12 cellular contexts compared by ENCODE assay signal in genomic region chr20:63661959-63662812, GRCh38. TPM values are rescaled to one million over a fixed set of nuclear protein-coding genes. Genes with fewer than 3 reads are reported as not detected.
A peak's percentile ranks its signal among the peaks of the same experiment; 100 is the strongest.
DNase-seq lines count a peak whose midpoint lies in the region; ATAC-seq and TF ChIP-seq lines count a peak whose summit lies in the region.
"Had no signal": no experiment of that assay in that cellular context is flagged by ENCODE, and none has a peak within 500 bp of the region (broad histone marks: within the 10 kb centered on the region; RNA-seq: fewer than 3 reads in every experiment).

No MANE protein-coding gene starts in this region.

- no peak overlapping the region for H3K4me3 ChIP-seq in neuronal stem cell (ENCODE audit: low read length in 2 of 2)
- H3K4me3 ChIP-seq: BLaER1 had no signal

- TF ChIP-seq CTCF in glutamatergic neuron (IDR thresholded peaks at IDR 0.05; ENCODE audit: partially characterized antibody, unreplicated experiment), result no peak

- no peak overlapping the region for H4K91ac ChIP-seq in neuronal stem cell (ENCODE audit: low read depth, low read length, poor library complexity)

- H2BK5ac ChIP-seq in neuronal stem cell (ENCODE audit: low read length), result peak overlapping the region; percentile 82

- no peak overlapping the region for H3K9ac ChIP-seq in neuronal stem cell (ENCODE audit: low read depth, low read length, poor library complexity)
- H3K9ac ChIP-seq: BLaER1 had no signal

- H3K4me2 ChIP-seq in neuronal stem cell (ENCODE audit: insufficient read depth, low read length, poor library complexity, severe bottlenecking), result no peak overlapping the region
- H3K4me2 ChIP-seq: BLaER1 had no signal

- H3K9me3 ChIP-seq in neuronal stem cell (replicated peaks in 1 of 2; ENCODE audit: control insufficient read depth in 2 of 2, insufficient read depth in 1 of 2, low read depth in 1 of 2, low read length in 2 of 2), result peaks cover 0 to 1% of the 10 kb centered on the region in 2 donors
- H3K9me3 ChIP-seq: BLaER1 had no signal

- WGBS in neuronal stem cell (ENCODE audit: extremely low coverage in 2 of 2, insufficient read length in 2 of 2, insufficient replicate concordance in 1 of 2), 2 donors, result no CpG with 5 or more reads among the region's 33 CpGs

- no peaks in the 10 kb centered on the region for H3K36me3 Mint-ChIP-seq in activated naive CD8-positive, alpha-beta T cell
- peaks cover 16% of the 10 kb centered on the region for H3K36me3 Mint-ChIP-seq in activated naive CD8-positive, alpha-beta T cell treated with anti-CD3 and anti-CD28 coated beads, Interleukin-2, amount 50 U/mL, for 24 hours (ENCODE audit: low read depth)
- no peaks in the 10 kb centered on the region for H3K36me3 Mint-ChIP-seq in glutamatergic neuron (ENCODE audit: unreplicated experiment)

- H2BK15ac ChIP-seq in neuronal stem cell (ENCODE audit: low read length), result no peak overlapping the region

- no peak overlapping the region for H3K23ac ChIP-seq in neuronal stem cell (ENCODE audit: low read depth, low read length, poor library complexity)

- peaks cover 8% of the 10 kb centered on the region for H3K79me1 ChIP-seq in neuronal stem cell (ENCODE audit: low read depth, low read length)

- H3K9me3 Mint-ChIP-seq in activated naive CD8-positive, alpha-beta T cell (ENCODE audit: low read depth), result no peaks in the 10 kb centered on the region
- no peaks in the 10 kb centered on the region for H3K9me3 Mint-ChIP-seq in activated naive CD8-positive, alpha-beta T cell treated with anti-CD3 and anti-CD28 coated beads, Interleukin-2, amount 50 U/mL, for 24 hours
- H3K9me3 Mint-ChIP-seq in glutamatergic neuron (ENCODE audit: unreplicated experiment), result peaks cover 5% of the 10 kb centered on the region

- H3K18ac ChIP-seq in neuronal stem cell (ENCODE audit: low read length), result no peak overlapping the region

- no peak for DNase-seq in activated naive CD8-positive, alpha-beta T cell treated with anti-CD3 and anti-CD28 coated beads, Interleukin-2, amount 50 U/mL, for 24 hours
- DNase-seq in glutamatergic neuron, result no peak
- DNase-seq in neuronal stem cell (ENCODE audit: low spot score), result no peak
- DNase-seq in GM19238 (ENCODE audit: insufficient read length, low spot score), result no peak
- DNase-seq in NCI-H2196 treated with DMSO at 0.1 percent for 48 hours (lab: John Stamatoyannopoulos, UW; ENCODE audit: unreplicated experiment), result no peak
- DNase-seq in medulla oblongata (ENCODE audit: extremely low spot score), result no peak
- DNase-seq: 8988T, AML-193, DMS53, GF-D8 had no signal

- H3K4me1 ChIP-seq in neuronal stem cell (ENCODE audit: control insufficient read depth in 2 of 2, insufficient read depth in 1 of 2, low read depth in 1 of 2, low read length in 2 of 2), result peaks cover 12 to 17% of the 10 kb centered on the region in 2 donors

- H2BK12ac ChIP-seq in neuronal stem cell (ENCODE audit: low read length), result no peak overlapping the region

- peak overlapping the region; percentile 38 for H3K4me3 Mint-ChIP-seq in activated naive CD8-positive, alpha-beta T cell
- H3K4me3 Mint-ChIP-seq in activated naive CD8-positive, alpha-beta T cell treated with anti-CD3 and anti-CD28 coated beads, Interleukin-2, amount 50 U/mL, for 24 hours, result no peak overlapping the region
- peak overlapping the region; percentile 38 for H3K4me3 Mint-ChIP-seq in glutamatergic neuron (ENCODE audit: unreplicated experiment)

- H3K27me3 ChIP-seq in neuronal stem cell (ENCODE audit: control insufficient read depth in 3 of 3, insufficient read depth in 3 of 3, low read depth in 1 of 3, low read length in 3 of 3), result no peaks in the 10 kb centered on the region
- H3K27me3 ChIP-seq: BLaER1 had no signal

- H2AK5ac ChIP-seq in neuronal stem cell (ENCODE audit: low read depth, low read length), result no peak overlapping the region

- H2BK120ac ChIP-seq in neuronal stem cell (ENCODE audit: low read depth, low read length), result no peak overlapping the region

- no peak overlapping the region for H3K14ac ChIP-seq in neuronal stem cell (ENCODE audit: low read length)

- H3K27me3 Mint-ChIP-seq in activated naive CD8-positive, alpha-beta T cell, result no peaks in the 10 kb centered on the region
- H3K27me3 Mint-ChIP-seq in activated naive CD8-positive, alpha-beta T cell treated with anti-CD3 and anti-CD28 coated beads, Interleukin-2, amount 50 U/mL, for 24 hours, result no peaks in the 10 kb centered on the region
- H3K27me3 Mint-ChIP-seq in glutamatergic neuron (ENCODE audit: unreplicated experiment), result peaks cover 6% of the 10 kb centered on the region

- H3K36me3 ChIP-seq in neuronal stem cell (replicated peaks in 1 of 2; ENCODE audit: control insufficient read depth in 2 of 2, insufficient read depth in 2 of 2, low read length in 2 of 2), result peaks cover 17 to 71% of the 10 kb centered on the region in 2 donors

- H4K8ac ChIP-seq in neuronal stem cell (ENCODE audit: low read depth, low read length), result no peak overlapping the region

- no peak overlapping the region for H3K27ac Mint-ChIP-seq in activated naive CD8-positive, alpha-beta T cell
- H3K27ac Mint-ChIP-seq in activated naive CD8-positive, alpha-beta T cell treated with anti-CD3 and anti-CD28 coated beads, Interleukin-2, amount 50 U/mL, for 24 hours, result no peak overlapping the region
- H3K27ac Mint-ChIP-seq in glutamatergic neuron (ENCODE audit: unreplicated experiment), result no peak overlapping the region

- no peak for ATAC-seq in activated naive CD8-positive, alpha-beta T cell treated with anti-CD3 and anti-CD28 coated beads, Interleukin-2, amount 50 U/mL, for 24 hours

- peaks cover 12% of the 10 kb centered on the region for H3K4me1 Mint-ChIP-seq in activated naive CD8-positive, alpha-beta T cell (ENCODE audit: low read depth)
- H3K4me1 Mint-ChIP-seq in activated naive CD8-positive, alpha-beta T cell treated with anti-CD3 and anti-CD28 coated beads, Interleukin-2, amount 50 U/mL, for 24 hours, result peaks cover 18% of the 10 kb centered on the region
- peaks cover 14% of the 10 kb centered on the region for H3K4me1 Mint-ChIP-seq in glutamatergic neuron (ENCODE audit: low read depth, unreplicated experiment)

- H2AFZ ChIP-seq in neuronal stem cell (ENCODE audit: low read length), result no peak overlapping the region

- H3K4ac ChIP-seq in neuronal stem cell (ENCODE audit: low read length), result no peak overlapping the region

- no peak overlapping the region for H3K27ac ChIP-seq in neuronal stem cell (replicated peaks; ENCODE audit: low read length)
- H3K27ac ChIP-seq: BLaER1 had no signal

RNA-seq across cellular contexts. Expression of gene RTEL1, which starts 4.1 kb away (rescaled TPM):
- total RNA-seq in glutamatergic neuron (ENCODE audit: unreplicated experiment), result 36.3 TPM
- polyA plus RNA-seq in neuronal stem cell (2013, experiment 1 of 2), result 5.1 TPM
- 5.1 TPM for polyA plus RNA-seq in neuronal stem cell (2013, experiment 2 of 2)

RNA-seq across cellular contexts. Expression of gene STMN3, which starts 9.0 kb away (rescaled TPM):
- 459 TPM for total RNA-seq in glutamatergic neuron (ENCODE audit: unreplicated experiment)
- 4.5 TPM for polyA plus RNA-seq in neuronal stem cell (2013, experiment 1 of 2)
- polyA plus RNA-seq in neuronal stem cell (2013, experiment 2 of 2), result 4.6 TPM

RNA-seq across cellular contexts. Expression of gene TNFRSF6B, which starts 34.3 kb away (rescaled TPM):
- total RNA-seq in glutamatergic neuron (ENCODE audit: unreplicated experiment), result not detected
- 0.70 TPM for polyA plus RNA-seq in neuronal stem cell (2013, experiment 1 of 2)
- 0.90 TPM for polyA plus RNA-seq in neuronal stem cell (2013, experiment 2 of 2)

RNA-seq across cellular contexts. Expression of gene GMEB2, which starts 35.3 kb away (rescaled TPM):
- 12.8 TPM for total RNA-seq in glutamatergic neuron (ENCODE audit: unreplicated experiment)
- 9.0 TPM for polyA plus RNA-seq in neuronal stem cell (2013, experiment 1 of 2)
- polyA plus RNA-seq in neuronal stem cell (2013, experiment 2 of 2), result 8.7 TPM

RNA-seq across cellular contexts. Expression of gene ARFRP1, which starts 45.6 kb away (rescaled TPM):
- 51.9 TPM for total RNA-seq in glutamatergic neuron (ENCODE audit: unreplicated experiment)
- polyA plus RNA-seq in neuronal stem cell (2013, experiment 1 of 2), result 8.8 TPM
- polyA plus RNA-seq in neuronal stem cell (2013, experiment 2 of 2), result 8.0 TPM
